Comparison of ENCODE assay signal across 20 cellular contexts in genomic region chr9:74414325-74414724, GRCh38.
DNase-seq lines count a peak whose midpoint lies in the region; ATAC-seq, FAIRE-seq and TF ChIP-seq lines count a peak whose summit lies in the region.
"Had no signal": no experiment of that assay in that cellular context is flagged by ENCODE, and none has a peak within 500 bp of the region (broad histone marks: within the 10 kb centered on the region; RNA-seq: fewer than 3 reads in every experiment).

No MANE protein-coding gene starts in this region.

- peaks cover 0 to 7% of the 10 kb centered on the region in 2 donors for H3K27me3 Mint-ChIP-seq in natural killer cell treated with Interleukin-12 subunit alpha and Interleukin-12 subunit beta and Interleukin-15 and Interleukin-18, amount 100 ng/mL, for 72 hours
- peaks cover 0 to 2% of the 10 kb centered on the region in 2 donors for H3K27me3 Mint-ChIP-seq in natural killer cell (ENCODE audit: low read depth in 2 of 2)

- peak overlapping the region in 1 of 2 donors; percentile 46 for H3K27ac Mint-ChIP-seq in natural killer cell treated with Interleukin-12 subunit alpha and Interleukin-12 subunit beta and Interleukin-15 and Interleukin-18, amount 100 ng/mL, for 72 hours
- no peak overlapping the region for H3K27ac Mint-ChIP-seq in natural killer cell
- H3K27ac Mint-ChIP-seq: CD14-positive monocyte; CD8-positive, alpha-beta T cell; GM23338; H9 had no signal

- no peaks in the 10 kb centered on the region for H3K4me1 ChIP-seq in H1 (replicated peaks in 1 of 4; ENCODE audit: control insufficient read depth in 3 of 4, insufficient read depth in 4 of 4, low read length in 3 of 4)
- H3K4me1 ChIP-seq in neuron (ENCODE audit: insufficient read depth, low read length): peaks cover 12% of the 10 kb centered on the region
- H3K4me1 ChIP-seq: A549, BE2C had no signal

- H3K27me3 ChIP-seq in H1 (replicated peaks in 1 of 4; ENCODE audit: control insufficient read depth in 3 of 4, extremely low read depth in 1 of 4, insufficient read depth in 3 of 4, low read length in 3 of 4) (no peaks in the 10 kb centered on the region; a peak in 1 of 7 replicates), neuron (ENCODE audit: insufficient read depth, low read length) (no peaks in the 10 kb centered on the region)
- H3K27me3 ChIP-seq: BE2C had no signal

- H4K20me1 ChIP-seq in H1 (replicated peaks in 1 of 2; ENCODE audit: control insufficient read depth in 1 of 2, insufficient read depth in 2 of 2, low read length in 2 of 2): no peaks in the 10 kb centered on the region

- H3K27ac ChIP-seq in H1 (ENCODE audit: low read depth, low read length): no peak overlapping the region
- H3K27ac ChIP-seq: A549 had no signal

- H2BK120ac ChIP-seq in H1 (replicated peaks; ENCODE audit: low read depth, low read length): no peak overlapping the region

- H3K23ac ChIP-seq in H1 (ENCODE audit: insufficient read length): no peak overlapping the region

- H2BK12ac ChIP-seq in H1 (ENCODE audit: low read depth, low read length): no peak overlapping the region

- no peak overlapping the region for H2AK5ac ChIP-seq in H1 (ENCODE audit: low read depth, low read length)

- H3K9me3 ChIP-seq in H1 (ENCODE audit: insufficient read depth in 2 of 2, low read depth in 1 of 2, low read length in 1 of 2): no peaks in the 10 kb centered on the region; a peak in 1 of 4 replicates
- H3K9me3 ChIP-seq in neuron (ENCODE audit: low read length): no peaks in the 10 kb centered on the region
- H3K9me3 ChIP-seq: A549, BE2C had no signal

- no peak for DNase-seq in natural killer cell treated with Interleukin-12 subunit alpha and Interleukin-12 subunit beta and Interleukin-15 and Interleukin-18, amount 100 ng/mL, for 72 hours (ENCODE audit: low spot score)
- no peak for DNase-seq in natural killer cell
- DNase-seq in H1 (ENCODE audit: low read depth in 1 of 2, low spot score in 2 of 2): no peak
- no peak for DNase-seq in superior temporal gyrus (ENCODE audit: extremely low spot score)
- DNase-seq in NCI-H1105 treated with DMSO at 0.1 percent for 48 hours (lab: John Stamatoyannopoulos, UW): no peak
- DNase-seq: BE2C; CD8-positive, alpha-beta T cell; COR-L47; DMS153; DMS79 treated with DMSO at 0.1 percent for 48 hours; EL; H9 had no signal

- no peak overlapping the region for H2BK20ac ChIP-seq in H1 (ENCODE audit: low read length)

- H3K18ac ChIP-seq in H1 (ENCODE audit: extremely low read depth, low read length): no peak overlapping the region

- H3K79me2 ChIP-seq in H1 (ENCODE audit: control insufficient read depth in 1 of 2, insufficient read depth in 2 of 2, low read length in 2 of 2): no peaks in the 10 kb centered on the region

- 100% methylated on average over 1 of the region's 1 CpG; no CpG with 5 or more reads in 1 of the 2 experiments for WGBS in H1 (ENCODE audit: extremely low coverage in 1 of 2, insufficient coverage in 1 of 2, insufficient read length in 1 of 2, insufficient replicate concordance in 2 of 2, low coverage in 1 of 2, low lambda C conversion rate in 2 of 2, missing lambda C conversion rate in 1 of 2), 2 experiments

- H4K91ac ChIP-seq in H1 (replicated peaks; ENCODE audit: insufficient read length, low read length): no peak overlapping the region

- H3K56ac ChIP-seq in H1 (replicated peaks; ENCODE audit: insufficient read length, low read depth, low read length): peak overlapping the region; percentile 72

- H2BK5ac ChIP-seq in H1 (ENCODE audit: low read depth, low read length): no peak overlapping the region

- no peaks in the 10 kb centered on the region for H3K36me3 ChIP-seq in H1 (ENCODE audit: control insufficient read depth in 2 of 4, insufficient read depth in 4 of 4, low read length in 3 of 4)
- H3K36me3 ChIP-seq in neuron (ENCODE audit: insufficient read depth, low read length): no peaks in the 10 kb centered on the region
- H3K36me3 ChIP-seq: BE2C had no signal

- H3K14ac ChIP-seq in H1 (ENCODE audit: insufficient read length): no peak overlapping the region

- H3K79me1 ChIP-seq in H1 (ENCODE audit: low read depth, low read length): no peaks in the 10 kb centered on the region

- CTCF ChIA-PET in H1 (lab: Charles Lee; ENCODE audit: partially characterized antibody): no interaction called here

- H4K8ac ChIP-seq in H1 (ENCODE audit: extremely low read depth, insufficient read depth, low read length): no peak overlapping the region

- no peaks in the 10 kb centered on the region for H3K23me2 ChIP-seq in H1 (ENCODE audit: low read depth, low read length)

- H3K4ac ChIP-seq in H1 (replicated peaks; ENCODE audit: insufficient read length, low read depth, low read length): no peak overlapping the region

- FAIRE-seq in H1 (lab: Jason Lieb, UNC): no peak
- FAIRE-seq: A549, D721Med, G401.6, GM12891 had no signal

- H3K36me3 Mint-ChIP-seq in natural killer cell treated with Interleukin-12 subunit alpha and Interleukin-12 subunit beta and Interleukin-15 and Interleukin-18, amount 100 ng/mL, for 72 hours: peaks cover 14% of the 10 kb centered on the region
- no peaks in the 10 kb centered on the region for H3K36me3 Mint-ChIP-seq in natural killer cell
- H3K36me3 Mint-ChIP-seq: CD14-positive monocyte; CD8-positive, alpha-beta T cell had no signal

- TF ChIP-seq CTCF in natural killer cell (IDR thresholded peaks at IDR 0.05) (no peak), H1 (IDR thresholded peaks at IDR 0.05; ENCODE audit: control extremely low read depth in 1 of 3, insufficient read depth in 1 of 3, low read depth in 1 of 3, low read length in 3 of 3) (no peak)

- no peak overlapping the region for H2BK15ac ChIP-seq in H1 (ENCODE audit: low read length)

- no peak for TF ChIP-seq POLR2A in H1 (IDR thresholded peaks at IDR 0.05; ENCODE audit: control extremely low read depth in 1 of 2, low read depth in 2 of 2, low read length in 2 of 2)

- no peak for TF ChIP-seq EP300 in H1 (IDR thresholded peaks at IDR 0.05; ENCODE audit: borderline replicate concordance in 1 of 2, low read depth in 2 of 2, low read length in 2 of 2)

- H2AFZ ChIP-seq in H1 (ENCODE audit: low read length) (no peak overlapping the region), neuron (ENCODE audit: low read depth, low read length) (peak overlapping the region; percentile 39)
- H2AFZ ChIP-seq: GM23338 had no signal

- intact Hi-C loops in natural killer cell (cut with micrococcal nuclease): no loop called here

- peak overlapping the region; percentile 47 for H3K4me3 Mint-ChIP-seq in natural killer cell treated with Interleukin-12 subunit alpha and Interleukin-12 subunit beta and Interleukin-15 and Interleukin-18, amount 100 ng/mL, for 72 hours
- no peak overlapping the region for H3K4me3 Mint-ChIP-seq in natural killer cell
- H3K4me3 Mint-ChIP-seq: CD14-positive monocyte; CD8-positive, alpha-beta T cell; GM23338; H9 had no signal

- H3K4me3 ChIP-seq in H1 (ENCODE audit: extremely low read depth in 1 of 4, insufficient read depth in 2 of 4, low read depth in 3 of 4, low read length in 4 of 4) (no peak overlapping the region), neuron (ENCODE audit: low read length) (no peak overlapping the region)
- H3K4me3 ChIP-seq: A549, GM23338 had no signal

- no peak for TF ChIP-seq RAD21 in H1 (IDR thresholded peaks at IDR 0.05 in 1 of 2, conservative IDR thresholded peaks at IDR 0.05 in 1 of 2; ENCODE audit: low read depth in 2 of 2, low read length in 2 of 2)

- ATAC-seq in natural killer cell treated with Interleukin-12 subunit alpha and Interleukin-12 subunit beta and Interleukin-15 and Interleukin-18, amount 100 ng/mL, for 72 hours: no peak
- ATAC-seq in natural killer cell (no peak), HG03442 (IDR thresholded peaks at IDR 0.05; ENCODE audit: unreplicated experiment) (no peak)
- ATAC-seq: A549; CD8-positive, alpha-beta T cell; GM23338 had no signal

- no peak overlapping the region for H4K5ac ChIP-seq in H1 (ENCODE audit: insufficient read length, low read depth, low read length)

- no peak overlapping the region for H3K9ac ChIP-seq in H1 (replicated peaks in 1 of 4; ENCODE audit: extremely low read depth in 1 of 4, low read depth in 3 of 4, low read length in 3 of 4)

- H3K4me2 ChIP-seq in H1 (ENCODE audit: insufficient read depth in 1 of 2, low read depth in 2 of 2, low read length in 2 of 2): no peak overlapping the region
- H3K4me2 ChIP-seq: A549, GM23338 had no signal

- POLR2A ChIA-PET in H1 (lab: Charles Lee; ENCODE audit: partially characterized antibody): no interaction called here

- H3K4me1 Mint-ChIP-seq in natural killer cell treated with Interleukin-12 subunit alpha and Interleukin-12 subunit beta and Interleukin-15 and Interleukin-18, amount 100 ng/mL, for 72 hours (ENCODE audit: low read depth in 2 of 2): peaks cover 8% of the 10 kb centered on the region in 2 donors
- H3K4me1 Mint-ChIP-seq in natural killer cell: no peaks in the 10 kb centered on the region
- H3K4me1 Mint-ChIP-seq: CD14-positive monocyte had no signal

- H3K9me3 Mint-ChIP-seq in natural killer cell treated with Interleukin-12 subunit alpha and Interleukin-12 subunit beta and Interleukin-15 and Interleukin-18, amount 100 ng/mL, for 72 hours: peaks cover 14% of the 10 kb centered on the region
- H3K9me3 Mint-ChIP-seq in natural killer cell: peaks cover 0 to 6% of the 10 kb centered on the region in 2 donors
- H3K9me3 Mint-ChIP-seq: CD8-positive, alpha-beta T cell; GM23338; H9 had no signal

TF ChIP-seq in H1, 55 proteins besides CTCF, POLR2A, EP300 and RAD21:
- TF ChIP-seq, protein P1, sequence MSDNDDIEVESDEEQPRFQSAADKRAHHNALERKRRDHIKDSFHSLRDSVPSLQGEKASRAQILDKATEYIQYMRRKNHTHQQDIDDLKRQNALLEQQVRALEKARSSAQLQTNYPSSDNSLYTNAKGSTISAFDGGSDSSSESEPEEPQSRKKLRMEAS (IDR thresholded peaks at IDR 0.05): no peak
- TF ChIP-seq CTBP2 (IDR thresholded peaks at IDR 0.05; ENCODE audit: borderline replicate concordance, insufficient read depth, insufficient read length, low read length): no peak
